1 cellular context compared by ENCODE assay signal in the genomic region with DNA sequence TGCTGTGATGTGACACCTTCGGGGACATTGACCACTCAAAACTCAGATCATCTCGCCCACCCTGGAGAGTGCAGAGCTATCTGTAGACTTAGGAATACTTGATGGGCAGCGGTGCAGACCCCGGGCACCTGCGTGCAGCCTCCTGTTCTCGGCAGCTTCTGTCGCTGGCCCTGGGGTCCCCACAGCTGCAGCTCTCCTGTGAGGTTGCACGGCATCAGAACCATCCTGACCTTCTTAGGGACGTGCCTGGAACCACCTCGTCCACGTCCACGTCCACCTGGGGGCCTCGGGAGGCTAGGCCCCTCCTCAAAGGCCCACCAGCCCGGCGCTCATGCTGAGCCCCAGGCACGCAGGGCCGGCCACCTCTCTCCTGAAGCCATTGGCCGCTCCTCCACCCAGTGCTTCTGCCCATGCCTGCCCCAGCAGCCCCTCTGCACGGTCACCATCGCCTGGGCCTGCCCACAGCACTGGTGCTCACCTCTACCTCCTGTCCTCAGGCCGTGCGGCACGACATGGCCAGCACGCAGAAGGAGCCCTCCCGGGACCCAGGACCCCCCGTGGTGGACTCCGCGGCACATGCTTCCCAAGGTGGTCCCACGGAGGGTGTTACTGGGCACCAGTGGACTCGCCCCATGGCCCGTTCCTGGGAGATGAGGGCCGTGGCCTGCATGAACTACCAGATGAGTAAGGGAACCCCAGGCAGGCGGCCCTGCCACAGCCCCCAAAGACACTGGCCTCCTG.
TF ChIP-seq lines count a peak whose summit lies in the region.

No MANE protein-coding gene starts in this region.

TF ChIP-seq in HepG2, 621 proteins besides CTCF, POLR2A, EP300 and RAD21:
- TF ChIP-seq GPN1 (CRISPR knock-in tag; IDR thresholded peaks at IDR 0.05; ENCODE audit: borderline replicate concordance): no peak
- peak; percentile 40 for TF ChIP-seq AGO2 (optimal IDR thresholded peaks at IDR 0.05; ENCODE audit: low read depth, low read length)
- TF ChIP-seq HNRNPLL (IDR thresholded peaks at IDR 0.05; ENCODE audit: low read depth, low read length, poor library complexity, severe bottlenecking): peak; percentile 6
